In genomic region chr9:27054841-27055240, GRCh38 we compare ENCODE assay signal across 2 cellular contexts.
TF ChIP-seq lines count a peak whose summit lies in the region.

No MANE protein-coding gene starts in this region.

TF ChIP-seq in IMR-90, 13 proteins besides CTCF, POLR2A, EP300 and RAD21:
- TF ChIP-seq BHLHE40 (IDR thresholded peaks at IDR 0.05; ENCODE audit: low read depth, low read length) = no peak
- TF ChIP-seq MAFK (IDR thresholded peaks at IDR 0.05; ENCODE audit: low read depth, low read length) = no peak
- TF ChIP-seq RFX5 (IDR thresholded peaks at IDR 0.05; ENCODE audit: low read depth, low read length) = no peak

TF ChIP-seq in endothelial cell of umbilical vein, 7 proteins besides CTCF, POLR2A, EP300 and RAD21:
- TF ChIP-seq POLR2AphosphoS5 (IDR thresholded peaks at IDR 0.05; ENCODE audit: insufficient read depth, low read depth, low read length) (no peak), JUN (IDR thresholded peaks at IDR 0.05; ENCODE audit: borderline replicate concordance, insufficient read depth, insufficient read length, low read depth) (no peak)
